In genomic region chr12:84508325-84508861, GRCh38 we compare ENCODE assay signal across 8 cellular contexts.
A peak's percentile ranks its signal among the peaks of the same experiment; 100 is the strongest.
DNase-seq lines count a peak whose midpoint lies in the region; ATAC-seq and TF ChIP-seq lines count a peak whose summit lies in the region.

No MANE protein-coding gene starts in this region.

- TF ChIP-seq CTCF in C4-2B (conservative IDR thresholded peaks at IDR 0.05), result peak; percentile 42

- H3K27ac ChIP-seq in C4-2B, result no peak overlapping the region

- peak; percentile 69 for ATAC-seq in GM21423 (IDR thresholded peaks at IDR 0.05; ENCODE audit: unreplicated experiment)

- DNase-seq in HT-29 (ENCODE audit: low spot score) (peak; percentile 56), T1000 (lab: John Stamatoyannopoulos, UW) (peak; percentile 50), kidney tubule cell (ENCODE audit: low spot score) (peak; percentile 71), NCI-H2196 (lab: John Stamatoyannopoulos, UW; ENCODE audit: unreplicated experiment) (no peak), COLO829 (ENCODE audit: low spot score) (no peak), middle frontal gyrus (ENCODE audit: extremely low spot score, low spot score) (no peak)

Comparison
In these comparisons a context has a peak if more than half of its experiments do, and no peak if none do; other contexts are left out.
1. DNase-seq: peak in HT-29 (single experiment), T1000 (single experiment) and kidney tubule cell (single experiment); none in NCI-H2196 (single experiment), COLO829 (single experiment) and middle frontal gyrus (single experiment).